ENCODE assay signal across 18 cellular contexts in the genomic region with DNA sequence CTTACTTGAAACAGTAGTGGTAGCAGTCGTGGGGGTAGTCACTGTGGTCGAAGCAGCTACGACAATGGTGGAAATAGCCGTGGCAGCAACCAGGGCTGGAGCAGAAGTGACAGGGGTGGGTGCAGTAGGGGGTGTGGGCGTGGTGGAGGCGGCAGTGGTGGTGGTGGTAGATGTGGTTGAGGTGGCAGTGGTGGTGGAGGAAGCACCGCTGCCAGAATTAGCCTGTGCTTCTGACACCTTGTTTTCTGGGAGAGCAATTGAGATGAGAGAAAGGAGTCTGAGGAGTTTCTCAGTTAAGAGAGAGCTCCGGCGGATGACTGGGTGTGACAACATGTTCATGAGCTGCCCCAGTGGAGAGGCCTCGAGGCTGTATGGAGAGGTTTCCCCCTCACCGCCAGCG.
DNase-seq lines count a peak whose midpoint lies in the region; ATAC-seq lines count a peak whose summit lies in the region.
"Had no signal": no experiment of that assay in that cellular context is flagged by ENCODE, and none has a peak within 500 bp of the region (broad histone marks: within the 10 kb centered on the region; RNA-seq: fewer than 3 reads in every experiment).

No MANE protein-coding gene starts in this region.

- peaks cover 0 to 3% (median 0%) of the 10 kb centered on the region in 7 donors for H3K4me1 Mint-ChIP-seq in naive thymus-derived CD4-positive, alpha-beta T cell

- H3K4me3 Mint-ChIP-seq in naive thymus-derived CD4-positive, alpha-beta T cell = no peak overlapping the region

- intact Hi-C loops in naive thymus-derived CD4-positive, alpha-beta T cell (cut with micrococcal nuclease) = no loop called here
- intact Hi-C loops in head of caudate nucleus (cut with DNase I) = no loop called here

- peak; percentile 8 for DNase-seq in stimulated activated CD8-positive, alpha-beta memory T cell treated with anti-CD3 and anti-CD28 coated beads, Interleukin-12 subunit alpha, Interleukin-12 subunit beta, amount 100 ng/mL, for 4 hours (ENCODE audit: low read depth)
- no peak for DNase-seq in stimulated activated CD8-positive, alpha-beta memory T cell treated with anti-CD3 and anti-CD28 coated beads, Interleukin-4, amount 100 ng/mL, for 48 hours
- DNase-seq in activated gamma-delta T cell treated with Interleukin-2 at 50 U/mL for 16 hours (peak; percentile 7), head of caudate nucleus (no peak)
- no peak for DNase-seq in naive thymus-derived CD4-positive, alpha-beta T cell
- DNase-seq: amniotic stem cell, C1 segment of cervical spinal cord, dermis blood vessel endothelial cell, glutamatergic neuron, HCEC 1CT, mesenchymal stem cell, NCI-H1436, NCI-H774, nucleus accumbens, WERI-Rb-1 had no signal

- H3K36me3 ChIP-seq in naive thymus-derived CD4-positive, alpha-beta T cell (ENCODE audit: control insufficient read depth in 2 of 3, insufficient read depth in 3 of 3, low read length in 3 of 3) = peaks cover 0 to 98% (median 11%) of the 10 kb centered on the region in 3 experiments

- peak; percentile 40 for ATAC-seq in naive thymus-derived CD4-positive, alpha-beta T cell
- ATAC-seq in GM18868 (IDR thresholded peaks at IDR 0.05; ENCODE audit: unreplicated experiment) (no peak), GM19351 (IDR thresholded peaks at IDR 0.05; ENCODE audit: unreplicated experiment) (no peak)

- H3K9me3 Mint-ChIP-seq in naive thymus-derived CD4-positive, alpha-beta T cell = no peaks in the 10 kb centered on the region

- peaks cover 0 to 5% of the 10 kb centered on the region in 2 donors for H3K4me1 ChIP-seq in naive thymus-derived CD4-positive, alpha-beta T cell (ENCODE audit: control insufficient read depth in 2 of 2, insufficient read depth in 2 of 2, low read length in 2 of 2)

- no peaks in the 10 kb centered on the region for H3K9me3 ChIP-seq in naive thymus-derived CD4-positive, alpha-beta T cell (ENCODE audit: control insufficient read depth in 2 of 3, low read length in 3 of 3)
- H3K9me3 ChIP-seq: thoracic aorta had no signal

- CTCF ChIA-PET in naive thymus-derived CD4-positive, alpha-beta T cell (lab: Charles Lee) = no interaction called here

- no peaks in the 10 kb centered on the region for H3K27me3 ChIP-seq in naive thymus-derived CD4-positive, alpha-beta T cell (ENCODE audit: control insufficient read depth in 2 of 2, insufficient read depth in 2 of 2, low read length in 2 of 2)

- no peaks in the 10 kb centered on the region for H3K27me3 Mint-ChIP-seq in naive thymus-derived CD4-positive, alpha-beta T cell

- peaks cover 6 to 24% (median 11%) of the 10 kb centered on the region in 5 donors for H3K36me3 Mint-ChIP-seq in naive thymus-derived CD4-positive, alpha-beta T cell

- POLR2A ChIA-PET in naive thymus-derived CD4-positive, alpha-beta T cell (lab: Charles Lee) = no interaction called here

- H3K27ac ChIP-seq in naive thymus-derived CD4-positive, alpha-beta T cell (ENCODE audit: low read depth, low read length) = no peak overlapping the region
- H3K27ac ChIP-seq: thoracic aorta, WERI-Rb-1 had no signal

- H3K27ac Mint-ChIP-seq in naive thymus-derived CD4-positive, alpha-beta T cell = peak overlapping the region in 2 of 9 donors; percentile 24 to 29

- no peak overlapping the region for H3K4me3 ChIP-seq in naive thymus-derived CD4-positive, alpha-beta T cell (ENCODE audit: low read length)
- H3K4me3 ChIP-seq: thoracic aorta had no signal

Comparison
In these comparisons a context has a peak if more than half of its experiments do, and no peak if none do; other contexts are left out.
1. DNase-seq: peak in stimulated activated CD8-positive, alpha-beta memory T cell treated with anti-CD3 and anti-CD28 coated beads, Interleukin-12 subunit alpha, Interleukin-12 subunit beta, amount 100 ng/mL, for 4 hours (single experiment) and activated gamma-delta T cell treated with Interleukin-2 at 50 U/mL for 16 hours (single experiment); none in stimulated activated CD8-positive, alpha-beta memory T cell treated with anti-CD3 and anti-CD28 coated beads, Interleukin-4, amount 100 ng/mL, for 48 hours (single experiment), naive thymus-derived CD4-positive, alpha-beta T cell (0 of 9) and head of caudate nucleus (0 of 42).